ENCODE assay signal across 8 cellular contexts in genomic region chr13:48412881-48413351, GRCh38.
A peak's percentile ranks its signal among the peaks of the same experiment; 100 is the strongest.
DNase-seq lines count a peak whose midpoint lies in the region; ATAC-seq and TF ChIP-seq lines count a peak whose summit lies in the region.

A gene with protein sequence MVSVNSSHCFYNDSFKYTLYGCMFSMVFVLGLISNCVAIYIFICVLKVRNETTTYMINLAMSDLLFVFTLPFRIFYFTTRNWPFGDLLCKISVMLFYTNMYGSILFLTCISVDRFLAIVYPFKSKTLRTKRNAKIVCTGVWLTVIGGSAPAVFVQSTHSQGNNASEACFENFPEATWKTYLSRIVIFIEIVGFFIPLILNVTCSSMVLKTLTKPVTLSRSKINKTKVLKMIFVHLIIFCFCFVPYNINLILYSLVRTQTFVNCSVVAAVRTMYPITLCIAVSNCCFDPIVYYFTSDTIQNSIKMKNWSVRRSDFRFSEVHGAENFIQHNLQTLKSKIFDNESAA (minus strand): TSS chr13:48413113. CDS start chr13:48412423, 690 bp downstream.

- peak within 1 kb of the TSS; percentile 67 for H2AFZ ChIP-seq in ACC112 (ENCODE audit: low read length, unreplicated experiment)

- H3K27me3 ChIP-seq in ACC112 (ENCODE audit: insufficient read depth, low read length) (no peaks in the 10 kb centered on the region), rectal smooth muscle tissue (ENCODE audit: control insufficient read depth, insufficient read depth, low read length) (no peaks in the 10 kb centered on the region)

- H3K4me1 ChIP-seq in ACC112 (ENCODE audit: control insufficient read depth, insufficient read depth, low read length, unreplicated experiment): peaks cover 12% of the 10 kb centered on the region
- H3K4me1 ChIP-seq in rectal smooth muscle tissue (ENCODE audit: control insufficient read depth, insufficient read depth, low read length): no peaks in the 10 kb centered on the region

- H3K4me3 ChIP-seq in ACC112 (ENCODE audit: low read depth, low read length): peak within 1 kb of the TSS; percentile 83
- H3K4me3 ChIP-seq in astrocyte of the cerebellum (ENCODE audit: low read depth, low read length): peak within 1 kb of the TSS; percentile 43
- peak within 1 kb of the TSS; percentile 13 for H3K4me3 ChIP-seq in iPS-11a (ENCODE audit: low read depth, low read length)
- H3K4me3 ChIP-seq in rectal smooth muscle tissue (ENCODE audit: low read length): peak within 1 kb of the TSS; percentile 84

- H3K27ac ChIP-seq in ACC112 (ENCODE audit: low read depth, low read length): peak within 1 kb of the TSS; percentile 62
- peak within 1 kb of the TSS; percentile 46 for H3K27ac ChIP-seq in rectal smooth muscle tissue (ENCODE audit: low read depth, low read length)

- H3K9ac ChIP-seq in rectal smooth muscle tissue (ENCODE audit: low read length): peak within 1 kb of the TSS; percentile 56

- ATAC-seq in HG03196 (IDR thresholded peaks at IDR 0.05; ENCODE audit: unreplicated experiment): no peak

- TF ChIP-seq CTCF in astrocyte of the cerebellum (IDR thresholded peaks at IDR 0.05; ENCODE audit: low read depth, low read length, missing control alignments): no peak

- in situ Hi-C loops in astrocyte of the cerebellum (cut with HindIII; ENCODE audit: low sequenced_read_pairs): no loop called here

- peaks cover 28% of the 10 kb centered on the region for H3K79me2 ChIP-seq in ACC112 (ENCODE audit: control insufficient read depth, insufficient read depth, low read length, unreplicated experiment)

- DNase-seq in HuH-7 (ENCODE audit: low spot score): peak; percentile 26
- peak; percentile 31 for DNase-seq in astrocyte of the cerebellum (ENCODE audit: low read depth)
- DNase-seq in GM19240 (ENCODE audit: insufficient read length, low spot score): no peak
- no peak for DNase-seq in NK-92 treated with Interleukin-12 subunit alpha and Interleukin-12 subunit beta, amount 100 ng/mL, for 24 hours (lab: John Stamatoyannopoulos, UW)

- peaks cover 10% of the 10 kb centered on the region for H3K36me3 ChIP-seq in ACC112 (ENCODE audit: insufficient read depth, low read length)
- H3K36me3 ChIP-seq in rectal smooth muscle tissue (ENCODE audit: control insufficient read depth, insufficient read depth, low read length): no peaks in the 10 kb centered on the region

Comparison
In these comparisons a context has a peak if more than half of its experiments do, and no peak if none do; other contexts are left out.
1. H3K4me3 ChIP-seq: peak in every context shown above with its lines; median percentile 84 in rectal smooth muscle tissue; 83 in ACC112; 43 in astrocyte of the cerebellum; 13 in iPS-11a.
2. DNase-seq: peak in HuH-7 (single experiment) and astrocyte of the cerebellum (single experiment); none in GM19240 (single experiment) and NK-92 treated with Interleukin-12 subunit alpha and Interleukin-12 subunit beta, amount 100 ng/mL, for 24 hours (single experiment).